In genomic region chr6:168397011-168397410, GRCh38 we compare ENCODE assay signal across 32 cellular contexts. TPM values are rescaled to one million over a fixed set of nuclear protein-coding genes. Genes with fewer than 3 reads are reported as not detected.
"Had no signal": no experiment of that assay in that cellular context is flagged by ENCODE, and none has a peak within 500 bp of the region (broad histone marks: within the 10 kb centered on the region; RNA-seq: fewer than 3 reads in every experiment).

No MANE protein-coding gene starts in this region.

- H3K4me3 Mint-ChIP-seq: activated CD4-positive, alpha-beta T cell treated with anti-CD3 and anti-CD28 coated beads, Interleukin-2, amount 10 ng/mL, durations not matched to agents 24 days and 14 days; activated CD8-positive, alpha-beta T cell treated with anti-CD3 and anti-CD28 coated beads for 36 hours; activated naive CD8-positive, alpha-beta T cell treated with anti-CD3 and anti-CD28 coated beads for 36 hours; activated T-cell treated with anti-CD3 and anti-CD28 coated beads, Interleukin-2, amount 50 U/mL, for 72 hours; activated T-helper 17 cell treated with anti-CD3 and anti-CD28 coated beads, Interleukin-2, amount 50 U/mL, for 72 hours had no signal

- H3K4me1 Mint-ChIP-seq: activated CD4-positive, alpha-beta T cell treated with anti-CD3 and anti-CD28 coated beads, Interleukin-2, amount 10 ng/mL, durations not matched to agents 24 days and 14 days; activated naive CD8-positive, alpha-beta T cell treated with anti-CD3 and anti-CD28 coated beads for 36 hours; activated T-helper 17 cell treated with anti-CD3 and anti-CD28 coated beads, Interleukin-2, amount 50 U/mL, for 72 hours had no signal

- H3K36me3 Mint-ChIP-seq: activated naive CD8-positive, alpha-beta T cell treated with anti-CD3 and anti-CD28 coated beads for 36 hours had no signal

- H3K27ac Mint-ChIP-seq: activated CD4-positive, alpha-beta T cell treated with anti-CD3 and anti-CD28 coated beads, Interleukin-2, amount 10 ng/mL, durations not matched to agents 24 days and 14 days; activated CD8-positive, alpha-beta T cell treated with anti-CD3 and anti-CD28 coated beads for 36 hours; activated naive CD8-positive, alpha-beta T cell treated with anti-CD3 and anti-CD28 coated beads for 36 hours; activated T-cell treated with anti-CD3 and anti-CD28 coated beads, Interleukin-2, amount 50 U/mL, for 72 hours; activated T-helper 17 cell treated with anti-CD3 and anti-CD28 coated beads, Interleukin-2, amount 50 U/mL, for 72 hours had no signal

- H3K27ac ChIP-seq: brain microvascular endothelial cell, SJCRH30, SK-N-MC had no signal

- DNase-seq: activated CD4-positive, alpha-beta T cell treated with anti-CD3 and anti-CD28 coated beads, Interleukin-2, amount 10 ng/mL, durations not matched to agents 24 days and 14 days; activated CD4-positive, alpha-beta T cell treated with anti-CD3 and anti-CD28 coated beads, Interleukin-2, amount 50 U/mL, for 4 hours; activated CD8-positive, alpha-beta T cell treated with anti-CD3 and anti-CD28 coated beads for 36 hours; activated effector memory CD4-positive, alpha-beta T cell treated with anti-CD3 and anti-CD28 coated beads, Interleukin-2, amount 50 U/mL, for 16 hours; activated naive CD4-positive, alpha-beta T cell; activated naive CD4-positive, alpha-beta T cell treated with anti-CD3 and anti-CD28 coated beads, Interleukin-2, amount 50 U/mL, for 16 hours; activated naive CD8-positive, alpha-beta T cell treated with anti-CD3 and anti-CD28 coated beads for 36 hours; activated T-cell treated with anti-CD3 and anti-CD28 coated beads, Interleukin-2, amount 50 U/mL, for 1 hour; activated T-cell treated with anti-CD3 and anti-CD28 coated beads, Interleukin-2, amount 50 U/mL, for 72 hours; amniotic stem cell; aorta; brain microvascular endothelial cell; Karpas-422; KBM-7; NCI-H1105; NCI-H1417 treated with DMSO at 0.1 percent for 48 hours; NCI-H187 treated with DMSO at 0.1 percent for 48 hours; NCI-H2081; NCI-H226; NCI-H446 treated with DMSO at 0.1 percent for 48 hours; NCI-H69; NCI-H82; SHP77; SJCRH30; T1000 had no signal

- H3K4me1 ChIP-seq: SJCRH30 had no signal

- H3K9me3 Mint-ChIP-seq: activated CD4-positive, alpha-beta T cell treated with anti-CD3 and anti-CD28 coated beads, Interleukin-2, amount 10 ng/mL, durations not matched to agents 24 days and 14 days; activated CD8-positive, alpha-beta T cell treated with anti-CD3 and anti-CD28 coated beads for 36 hours; activated naive CD8-positive, alpha-beta T cell treated with anti-CD3 and anti-CD28 coated beads for 36 hours; activated T-helper 17 cell treated with anti-CD3 and anti-CD28 coated beads, Interleukin-2, amount 50 U/mL, for 72 hours had no signal

- H3K9me3 ChIP-seq: SJCRH30 had no signal

- H3K36me3 ChIP-seq: brain microvascular endothelial cell, SJCRH30 had no signal

- H3K27me3 Mint-ChIP-seq: activated CD4-positive, alpha-beta T cell treated with anti-CD3 and anti-CD28 coated beads, Interleukin-2, amount 10 ng/mL, durations not matched to agents 24 days and 14 days had no signal

- H3K27me3 ChIP-seq: brain microvascular endothelial cell had no signal

- H3K4me3 ChIP-seq: SJCRH30, SK-N-MC had no signal

RNA-seq across cellular contexts. Expression of gene SMOC2, which starts 44.0 kb away (rescaled TPM):
- total RNA-seq: activated CD4-positive, alpha-beta T cell treated with anti-CD3 and anti-CD28 coated beads, Interleukin-2, amount 10 ng/mL, durations not matched to agents 24 days and 14 days; activated CD8-positive, alpha-beta memory T cell treated with anti-CD3 and anti-CD28 coated beads for 36 hours; activated CD8-positive, alpha-beta T cell treated with anti-CD3 and anti-CD28 coated beads for 36 hours; activated naive CD8-positive, alpha-beta T cell treated with anti-CD3 and anti-CD28 coated beads for 36 hours; activated T-cell treated with anti-CD3 and anti-CD28 coated beads, Interleukin-2, amount 50 U/mL, for 72 hours; activated T-helper 17 cell treated with anti-CD3 and anti-CD28 coated beads, Interleukin-2, amount 50 U/mL, for 72 hours; MCF 10A; RPMI7951; SJCRH30; T-helper 1 cell treated with Interleukin-12 subunit alpha and Interleukin-12 subunit beta and Interleukin-4 antibody, amounts not matched to agents 30 ng/mL and 1 ng/mL, for 36 hours; T-helper 2 cell treated with Interferon-gamma antibody and Interleukin-4, amounts not matched to agents 100 ng/mL and 5 ng/mL, for 36 hours had no signal
